In genomic region chr6:11631008-11631407, GRCh38 we compare ENCODE assay signal across 17 cellular contexts.
"Had no signal": no experiment of that assay in that cellular context is flagged by ENCODE, and none has a peak within 500 bp of the region (broad histone marks: within the 10 kb centered on the region; RNA-seq: fewer than 3 reads in every experiment).

No MANE protein-coding gene starts in this region.

- H3K4me2 ChIP-seq: hepatocyte had no signal

- H3K79me2 ChIP-seq: hepatocyte had no signal

- H3K27me3 ChIP-seq: ascending aorta, brain microvascular endothelial cell, hepatocyte, left lung, sigmoid colon, thyroid gland had no signal

- H3K27ac ChIP-seq: ascending aorta, brain microvascular endothelial cell, hepatocyte, sigmoid colon, thyroid gland had no signal

- H3K4me3 ChIP-seq: ascending aorta, hepatocyte, left lung, sigmoid colon, thyroid gland had no signal

- H3K36me3 ChIP-seq: ascending aorta, brain microvascular endothelial cell, left lung, sigmoid colon, thyroid gland had no signal

- H2AFZ ChIP-seq: hepatocyte had no signal

- H3K9me3 ChIP-seq: ascending aorta, left lung, sigmoid colon, thyroid gland had no signal

- DNase-seq: activated CD4-positive, alpha-beta T cell treated with anti-CD3 and anti-CD28 coated beads, Interleukin-2, amount 10 ng/mL, durations not matched to agents 24 days and 14 days; activated CD8-positive, alpha-beta memory T cell treated with anti-CD3 and anti-CD28 coated beads, Interleukin-2, amount 10 ng/mL, durations not matched to agents 7 days and 5 days; activated CD8-positive, alpha-beta T cell treated with anti-CD3 and anti-CD28 coated beads for 36 hours; activated gamma-delta T cell treated with Interleukin-2 at 50 U/mL for 16 hours; activated T-cell treated with anti-CD3 and anti-CD28 coated beads for 4 hours; brain microvascular endothelial cell; caudate nucleus; effector memory CD4-positive, alpha-beta T cell; foreskin melanocyte; kidney glomerular epithelial cell; left lung; sigmoid colon; stimulated activated CD4-positive, alpha-beta T cell treated with anti-CD3 and anti-CD28 coated beads, Interleukin-4, amount 100 ng/mL, for 24 hours; stimulated activated naive CD4-positive, alpha-beta T cell treated with Interleukin-2 at 50 U/mL for 16 hours; thyroid gland had no signal
